Comparison of ENCODE assay signal across 10 cellular contexts in the genomic region with DNA sequence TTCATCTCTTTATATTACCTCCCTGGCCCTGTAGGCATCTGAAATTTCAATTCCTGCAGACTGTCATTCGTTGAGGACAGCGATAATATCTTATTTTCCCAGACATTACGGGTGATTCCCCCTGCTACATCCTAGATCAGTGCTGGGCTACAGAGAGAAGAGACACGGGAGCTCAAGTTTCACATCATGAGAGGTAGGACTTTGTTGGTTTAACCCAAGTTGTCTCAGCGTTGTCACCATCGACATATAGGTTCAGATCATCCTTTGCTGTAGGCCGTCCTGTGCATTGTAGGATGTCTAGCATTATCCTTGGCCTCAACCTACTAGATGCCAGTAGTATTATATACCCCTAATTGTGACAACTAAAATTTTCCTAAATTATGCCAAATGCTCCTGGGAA. TPM values are rescaled to one million over a fixed set of nuclear protein-coding genes. Genes with fewer than 3 reads are reported as not detected.
DNase-seq lines count a peak whose midpoint lies in the region; ATAC-seq, FAIRE-seq and TF ChIP-seq lines count a peak whose summit lies in the region.
"Had no signal": no experiment of that assay in that cellular context is flagged by ENCODE, and none has a peak within 500 bp of the region (broad histone marks: within the 10 kb centered on the region; RNA-seq: fewer than 3 reads in every experiment).

No MANE protein-coding gene starts in this region.

- CTCF ChIA-PET in activated CD8-positive, alpha-beta T cell treated with anti-CD3 and anti-CD28 coated beads, Interleukin-2, amount 10 ng/mL, durations not matched to agents 7 days and 5 days (lab: Charles Lee): interaction anchor here (0.6 to 5.9 kb wide), 68 partner anchors 8 to 274 kb away, joined by 3 to 143 read pairs (median 5); partner anchors contain the start of genes MT1A, MT1E, MT1G and MT1H

- no peaks in the 10 kb centered on the region for H3K9me3 Mint-ChIP-seq in activated CD8-positive, alpha-beta T cell treated with anti-CD3 and anti-CD28 coated beads, Interleukin-2, amount 10 ng/mL, durations not matched to agents 7 days and 5 days (ENCODE audit: insufficient read depth)
- peaks cover 13% of the 10 kb centered on the region for H3K9me3 Mint-ChIP-seq in nephron progenitor cell
- no peaks in the 10 kb centered on the region for H3K9me3 Mint-ChIP-seq in immature natural killer cell
- H3K9me3 Mint-ChIP-seq: neural crest cell had no signal

- peak overlapping the region; percentile 60 for H3K27ac Mint-ChIP-seq in activated CD8-positive, alpha-beta T cell treated with anti-CD3 and anti-CD28 coated beads, Interleukin-2, amount 10 ng/mL, durations not matched to agents 7 days and 5 days
- H3K27ac Mint-ChIP-seq in nephron progenitor cell (peak overlapping the region; percentile 39), immature natural killer cell (peak overlapping the region in 2 of 6 donors; percentile 28)

- no peak for ATAC-seq in activated CD8-positive, alpha-beta T cell treated with anti-CD3 and anti-CD28 coated beads, Interleukin-2, amount 10 ng/mL, durations not matched to agents 7 days and 5 days
- no peak for ATAC-seq in HG02852 (IDR thresholded peaks at IDR 0.05; ENCODE audit: unreplicated experiment)

- peaks cover 11% of the 10 kb centered on the region for H3K4me1 Mint-ChIP-seq in activated CD8-positive, alpha-beta T cell treated with anti-CD3 and anti-CD28 coated beads, Interleukin-2, amount 10 ng/mL, durations not matched to agents 7 days and 5 days (ENCODE audit: low read depth)
- H3K4me1 Mint-ChIP-seq in nephron progenitor cell: peaks cover 11% of the 10 kb centered on the region
- peaks cover 7 to 10% of the 10 kb centered on the region in 2 donors for H3K4me1 Mint-ChIP-seq in immature natural killer cell

- H3K36me3 Mint-ChIP-seq in activated CD8-positive, alpha-beta T cell treated with anti-CD3 and anti-CD28 coated beads, Interleukin-2, amount 10 ng/mL, durations not matched to agents 7 days and 5 days (ENCODE audit: low read depth): no peaks in the 10 kb centered on the region
- no peaks in the 10 kb centered on the region for H3K36me3 Mint-ChIP-seq in nephron progenitor cell (ENCODE audit: low read depth)
- peaks cover 0 to 3% (median 0%) of the 10 kb centered on the region in 3 donors for H3K36me3 Mint-ChIP-seq in immature natural killer cell

- POLR2A ChIA-PET in activated CD8-positive, alpha-beta T cell treated with anti-CD3 and anti-CD28 coated beads, Interleukin-2, amount 10 ng/mL, durations not matched to agents 7 days and 5 days (lab: Charles Lee): interaction anchor here (0.6 to 2.3 kb wide), 5 partner anchors 19 to 424 kb away, joined by 3 to 24 read pairs (median 3); partner anchors contain the start of gene MT1X

- H3K27me3 Mint-ChIP-seq in activated CD8-positive, alpha-beta T cell treated with anti-CD3 and anti-CD28 coated beads, Interleukin-2, amount 10 ng/mL, durations not matched to agents 7 days and 5 days (ENCODE audit: low read depth): no peaks in the 10 kb centered on the region
- H3K27me3 Mint-ChIP-seq in nephron progenitor cell (ENCODE audit: low read depth, poor library complexity): peaks cover 27% of the 10 kb centered on the region
- peaks cover 0 to 5% (median 0%) of the 10 kb centered on the region in 3 donors for H3K27me3 Mint-ChIP-seq in immature natural killer cell (ENCODE audit: low read depth in 3 of 3)

- peak; percentile 42 for FAIRE-seq in HTR-8/SVneo (lab: Jason Lieb, UNC)

- no peak overlapping the region for H3K4me3 Mint-ChIP-seq in activated CD8-positive, alpha-beta T cell treated with anti-CD3 and anti-CD28 coated beads, Interleukin-2, amount 10 ng/mL, durations not matched to agents 7 days and 5 days
- H3K4me3 Mint-ChIP-seq in nephron progenitor cell (no peak overlapping the region), immature natural killer cell (peak overlapping the region in 1 of 5 donors; percentile 36)
- H3K4me3 Mint-ChIP-seq: neural crest cell had no signal

- no peak for TF ChIP-seq CTCF in nephron progenitor cell (IDR thresholded peaks at IDR 0.05)

- DNase-seq in NCI-H510A treated with DMSO at 0.1 percent for 48 hours (lab: John Stamatoyannopoulos, UW) (peak; percentile 54), NCI-H510A (lab: John Stamatoyannopoulos, UW) (no peak), HTR-8/SVneo (ENCODE audit: insufficient read length, low spot score) (no peak), nephron progenitor cell (no peak), immature natural killer cell (no peak), kidney tubule cell (ENCODE audit: low spot score) (no peak)
- no peak for DNase-seq in activated CD8-positive, alpha-beta T cell treated with anti-CD3 and anti-CD28 coated beads, Interleukin-2, amount 10 ng/mL, durations not matched to agents 7 days and 5 days

RNA-seq across cellular contexts. Expression of gene MT1X, which starts 19.3 kb away (rescaled TPM):
- total RNA-seq in activated CD8-positive, alpha-beta T cell treated with anti-CD3 and anti-CD28 coated beads, Interleukin-2, amount 10 ng/mL, durations not matched to agents 7 days and 5 days: 10 to 100 TPM; 85.3 to 86.0 TPM
- polyA plus RNA-seq in immature natural killer cell: 10 to 100 TPM; 23.2 to 73.5 (median 69.4) TPM

RNA-seq across cellular contexts. Expression of gene NUP93, which starts 28.4 kb away (rescaled TPM):
- total RNA-seq in activated CD8-positive, alpha-beta T cell treated with anti-CD3 and anti-CD28 coated beads, Interleukin-2, amount 10 ng/mL, durations not matched to agents 7 days and 5 days: 100 to 1,000 TPM; 129 to 143 TPM
- polyA plus RNA-seq in immature natural killer cell: 10 to 100 TPM; 57.1 to 91.4 (median 68.3) TPM

RNA-seq across cellular contexts. Expression of gene MT1H, which starts 31.9 kb away (rescaled TPM):
- total RNA-seq in activated CD8-positive, alpha-beta T cell treated with anti-CD3 and anti-CD28 coated beads, Interleukin-2, amount 10 ng/mL, durations not matched to agents 7 days and 5 days: 1 to 10 TPM in 1 of 2 experiments, under 1 TPM in 1; 0.84 to 1.9 TPM
- polyA plus RNA-seq in immature natural killer cell: not detected
- total RNA-seq: neural crest cell, Right ventricle myocardium inferior had no signal

RNA-seq across cellular contexts. Expression of gene MT1G, which starts 33.7 kb away (rescaled TPM):
- 10 to 100 TPM; 30.6 to 36.2 TPM for total RNA-seq in activated CD8-positive, alpha-beta T cell treated with anti-CD3 and anti-CD28 coated beads, Interleukin-2, amount 10 ng/mL, durations not matched to agents 7 days and 5 days
- not detected for polyA plus RNA-seq in immature natural killer cell
- total RNA-seq: neural crest cell, Right ventricle myocardium inferior had no signal

RNA-seq across cellular contexts. Expression of gene MT1F, which starts 43.8 kb away (rescaled TPM):
- total RNA-seq in activated CD8-positive, alpha-beta T cell treated with anti-CD3 and anti-CD28 coated beads, Interleukin-2, amount 10 ng/mL, durations not matched to agents 7 days and 5 days: 10 to 100 TPM; 25.8 to 28.0 TPM
- 10 to 100 TPM in 2 of 3 donors, 1 to 10 TPM in 1; 6.4 to 39.1 (median 20.6) TPM for polyA plus RNA-seq in immature natural killer cell
